ENCODE assay signal across 18 cellular contexts in genomic region chr17:65130829-65131228, GRCh38. TPM values are rescaled to one million over a fixed set of nuclear protein-coding genes. Genes with fewer than 3 reads are reported as not detected.
DNase-seq lines count a peak whose midpoint lies in the region; ATAC-seq, FAIRE-seq and TF ChIP-seq lines count a peak whose summit lies in the region.
"Had no signal": no experiment of that assay in that cellular context is flagged by ENCODE, and none has a peak within 500 bp of the region (broad histone marks: within the 10 kb centered on the region; RNA-seq: fewer than 3 reads in every experiment).

No MANE protein-coding gene starts in this region.

- POLR2A ChIA-PET in GM12878 (lab: Charles Lee): interaction anchor here (0.6 kb wide), 1 partner anchor 67 kb away, joined by 3 read pairs; no protein-coding TSS in a partner anchor

- peak; percentile 21 for DNase-seq in SIG-M5 treated with dmso at 0.1 percent for 504 hours (lab: John Stamatoyannopoulos, UW; ENCODE audit: unreplicated experiment)
- no peak for DNase-seq in SIG-M5 (lab: John Stamatoyannopoulos, UW)
- DNase-seq in OCI-M1 (lab: John Stamatoyannopoulos, UW): peak; percentile 61
- no peak for DNase-seq in GM12878 (ENCODE audit: low read depth, low spot score)
- DNase-seq in mucosa of descending colon: no peak
- DNase-seq in NCI-H524 treated with DMSO at 0.1 percent for 48 hours (lab: John Stamatoyannopoulos, UW): no peak
- DNase-seq in RKO (ENCODE audit: low spot score): no peak
- no peak for DNase-seq in activated CD8-positive, alpha-beta memory T cell treated with anti-CD3 and anti-CD28 coated beads for 24 hours
- DNase-seq: 8988T, C1 segment of cervical spinal cord, COR-L47, DMS153, HCEC 1CT, NCI-H1930, NCI-H2171, NCI-H510A, RPMI8226 had no signal

- ATAC-seq in GM12878: no peak
- ATAC-seq in mucosa of descending colon: peak; percentile 22

- TF ChIP-seq RAD21 in GM12878 (IDR thresholded peaks at IDR 0.05; ENCODE audit: insufficient read depth, low read depth, low read length): no peak

- no peaks in the 10 kb centered on the region for H3K36me3 ChIP-seq in GM12878 (ENCODE audit: control insufficient read depth in 2 of 2, insufficient read depth in 2 of 2, low read length in 1 of 2)
- no peaks in the 10 kb centered on the region for H3K36me3 ChIP-seq in mucosa of descending colon (ENCODE audit: low read depth)

- H4K20me1 ChIP-seq in GM12878 (ENCODE audit: control insufficient read depth, insufficient read depth): no peaks in the 10 kb centered on the region

- H3K4me1 ChIP-seq in GM12878 (ENCODE audit: control insufficient read depth, insufficient read depth, low read length) (no peaks in the 10 kb centered on the region; the same call in 1 of the 2 replicates), mucosa of descending colon (ENCODE audit: low read depth) (no peaks in the 10 kb centered on the region)

- no peak overlapping the region; the same call in 1 of the 2 replicates for H3K9ac ChIP-seq in GM12878 (ENCODE audit: control insufficient read depth, insufficient read depth, low read length)

- no peak for TF ChIP-seq EP300 in GM12878 (IDR thresholded peaks at IDR 0.05; ENCODE audit: borderline replicate concordance in 1 of 2, control insufficient read depth in 1 of 2, low read depth in 2 of 2, low read length in 2 of 2)

- H3K27me3 ChIP-seq in GM12878 (replicated peaks in 1 of 2; ENCODE audit: control insufficient read depth in 2 of 2, insufficient read depth in 2 of 2, low read length in 1 of 2): no peaks in the 10 kb centered on the region

- H2AFZ ChIP-seq in GM12878 (ENCODE audit: control insufficient read depth, low read depth, low read length): no peak overlapping the region; the same call in 1 of the 2 replicates

- FAIRE-seq in GM12878 (lab: Jason Lieb, UNC): no peak

- BruUV-seq in GM12878 (replicated peaks; lab: Mats Ljungman, UMichigan): no TSS peak

- no peaks in the 10 kb centered on the region for H3K9me3 ChIP-seq in GM12878 (replicated peaks; ENCODE audit: control insufficient read depth, insufficient read depth, low read length)
- no peaks in the 10 kb centered on the region for H3K9me3 ChIP-seq in mucosa of descending colon

- H3K4me3 ChIP-seq in GM12878: no peak overlapping the region
- H3K4me3 ChIP-seq in mucosa of descending colon: no peak overlapping the region

- no peak overlapping the region for H3K27ac ChIP-seq in GM12878 (ENCODE audit: control insufficient read depth, insufficient read depth)

- RAD21 ChIA-PET in GM12878 (lab: Charles Lee; ENCODE audit: unreplicated experiment): no interaction called here

- in situ Hi-C loops in GM12878 (cut with MboI): no loop called here

- CTCF ChIA-PET in GM12878 (lab: Yijun Ruan, JAX): interaction anchor here (1.2 to 1.9 kb wide), 2 partner anchors 9 to 67 kb away, joined by 3 to 6 read pairs; no protein-coding TSS in a partner anchor

- WGBS in GM12878 (ENCODE audit: insufficient coverage, insufficient replicate concordance, low lambda C conversion rate, missing lambda C conversion rate): 12% methylated on average over 3 of the region's 5 CpGs

- SMC1A ChIA-PET in GM12878 (lab: Charles Lee; ENCODE audit: uncharacterized antibody, unreplicated experiment): no interaction called here

- no peaks in the 10 kb centered on the region for H3K79me2 ChIP-seq in GM12878 (ENCODE audit: control insufficient read depth, insufficient read depth, low read length)

- H3K4me2 ChIP-seq in GM12878 (ENCODE audit: control insufficient read depth, insufficient read depth): no peak overlapping the region

- no peak for TF ChIP-seq POLR2A in GM12878 (IDR thresholded peaks at IDR 0.05; ENCODE audit: low read depth, low read length)

- no peak for TF ChIP-seq CTCF in GM12878 (IDR thresholded peaks at IDR 0.05 in 2 of 3, conservative IDR thresholded peaks at IDR 0.05 in 1 of 3; ENCODE audit: control insufficient read depth in 2 of 3, extremely low read depth in 1 of 3, insufficient read depth in 1 of 3, low read depth in 3 of 3, low read length in 3 of 3)
- TF ChIP-seq CTCF in mucosa of descending colon (IDR thresholded peaks at IDR 0.05): no peak

- intact Hi-C loops in GM12878 (cut with micrococcal nuclease; ENCODE audit: unreplicated experiment) (no loop called here), mucosa of descending colon (cut with DNase I, micrococcal nuclease) (no loop called here)

TF ChIP-seq in GM12878, 131 proteins besides CTCF, POLR2A, EP300 and RAD21:
- TF ChIP-seq RUNX3 (IDR thresholded peaks at IDR 0.05; ENCODE audit: low read length) (0 out of 2 replicates have a peak, but pooled peaks have one; percentile 6), SPI1 (IDR thresholded peaks at IDR 0.05; ENCODE audit: borderline replicate concordance, insufficient read depth, low read depth, low read length) (peak; percentile 24; the same call in 1 of the 2 replicates), E2F8 (IDR thresholded peaks at IDR 0.05; ENCODE audit: low read depth, partially characterized antibody) (no peak)

RNA-seq across cellular contexts. Expression of gene RGS9, which starts 6.3 kb away (rescaled TPM):
- 15.6 and 18.2 TPM in 2 replicates for total RNA-seq in GM12878 (2013; cell fraction: nucleolus; rRNA removed)
- total RNA-seq in GM12878 (2014; rRNA removed) (3.8 and 4.7 TPM in 2 replicates), GM12878 (2014; rRNA removed; fragmentation: Illumina TruSeq; extraction: Trizol) (4.4 and 6.0 TPM in 2 replicates), GM12878 (2021) (5.6 and 6.2 TPM in 2 replicates), mucosa of descending colon (10 to 100 TPM in 2 of 3 donors, 1 to 10 TPM in 1; 8.7 to 14.6 (median 13.3) TPM)
- 1.9 TPM for polyA plus RNA-seq in GM12878 (2011; ENCODE audit: low read depth)
- polyA plus RNA-seq in GM12878 (2011; rRNA removed) (1.1 and 1.7 TPM in 2 replicates), GM12878 (2014; fragmentation: Illumina TruSeq; extraction: Trizol) (5.3 and 5.5 TPM in 2 replicates), GM12878 (2014; fragmentation: Nextera tagmentation; extraction: Ambion mirVana) (1 to 10 TPM; 3.0 to 4.1 TPM), GM12878 (2014; rRNA removed) (6.3 and 7.7 TPM in 2 replicates), GM12878 (2016; fragmentation: Nextera tagmentation; extraction: Ambion mirVana) (10 to 100 TPM in 1 of 2 experiments, 1 to 10 TPM in 1; 9.1 to 10.6 TPM)
- 0.46 and 0.57 TPM in 2 replicates for polyA plus RNA-seq in GM12878 (2011; cell fraction: cytosol; rRNA removed)
- 0.22 and 0.66 TPM in 2 replicates for polyA plus RNA-seq in GM12878 (2011; cell fraction: nucleus; rRNA removed)
- polyA plus RNA-seq in GM12878 (2012): 5.6 and 6.8 TPM in 2 replicates
- polyA minus RNA-seq in GM12878 (2011; rRNA and poly(A)+ RNA removed): 0.29 and 0.46 TPM in 2 replicates
- polyA minus RNA-seq in GM12878 (2011; cell fraction: cytosol; rRNA and poly(A)+ RNA removed): not detected in 2 replicates
- 0.19 and 0.36 TPM in 2 replicates for polyA minus RNA-seq in GM12878 (2011; cell fraction: nucleus; rRNA and poly(A)+ RNA removed)
- total RNA-seq: HT-29 had no signal

Comparison
In these comparisons a context has a peak if more than half of its experiments do, and no peak if none do; other contexts are left out.
1. DNase-seq: peak in SIG-M5 treated with dmso at 0.1 percent for 504 hours (single experiment) and OCI-M1 (single experiment); none in SIG-M5 (single experiment), GM12878 (single experiment), mucosa of descending colon (0 of 3), NCI-H524 treated with DMSO at 0.1 percent for 48 hours (single experiment), RKO (single experiment) and activated CD8-positive, alpha-beta memory T cell treated with anti-CD3 and anti-CD28 coated beads for 24 hours (single experiment).